ENCODE assay signal across 19 cellular contexts in the genomic region with DNA sequence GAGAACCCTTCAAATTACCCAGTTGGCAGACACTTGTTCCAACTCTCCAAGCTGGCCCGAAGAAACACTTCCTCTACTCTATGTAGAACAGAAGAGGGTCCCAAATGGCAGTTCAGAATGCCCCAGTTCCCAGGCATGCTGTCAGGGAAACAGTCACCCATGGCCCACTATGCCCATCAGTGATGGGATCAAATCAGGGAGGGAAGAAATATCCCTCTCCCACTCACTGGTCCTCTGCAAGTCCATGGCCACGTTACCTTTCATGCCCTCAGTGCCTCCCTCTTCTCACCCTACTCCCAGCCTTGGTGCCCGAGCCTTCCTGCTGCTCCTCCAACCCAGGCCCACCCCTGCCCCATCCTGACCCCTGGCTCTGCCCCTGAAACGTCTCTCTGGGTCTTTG. TPM values are rescaled to one million over a fixed set of nuclear protein-coding genes. Genes with fewer than 3 reads are reported as not detected.
DNase-seq lines count a peak whose midpoint lies in the region; ATAC-seq, FAIRE-seq and TF ChIP-seq lines count a peak whose summit lies in the region.
"Had no signal": no experiment of that assay in that cellular context is flagged by ENCODE, and none has a peak within 500 bp of the region (broad histone marks: within the 10 kb centered on the region; RNA-seq: fewer than 3 reads in every experiment).

No MANE protein-coding gene starts in this region.

- no peak overlapping the region for H3K23ac ChIP-seq in neuronal stem cell (ENCODE audit: low read depth, low read length, poor library complexity)

- no peaks in the 10 kb centered on the region for H3K27me3 ChIP-seq in CD8-positive, alpha-beta T cell (ENCODE audit: insufficient read depth, low read length)
- no peaks in the 10 kb centered on the region for H3K27me3 ChIP-seq in HepG2 (ENCODE audit: control insufficient read depth in 1 of 2, insufficient read depth in 2 of 2, low read length in 2 of 2)
- H3K27me3 ChIP-seq in neuronal stem cell (ENCODE audit: control insufficient read depth in 3 of 3, insufficient read depth in 3 of 3, low read depth in 1 of 3, low read length in 3 of 3), result peaks cover 0 to 12% (median 0%) of the 10 kb centered on the region in 3 experiments
- H3K27me3 ChIP-seq: MG63 had no signal

- no peak overlapping the region for H4K91ac ChIP-seq in neuronal stem cell (ENCODE audit: low read depth, low read length, poor library complexity)

- TF ChIP-seq RAD21 in HepG2 (CRISPR knock-in tag; IDR thresholded peaks at IDR 0.05), result no peak

- no peak for DNase-seq in activated T-cell treated with anti-CD3 and anti-CD28 coated beads, Interleukin-2, amount 50 U/mL, for 72 hours
- DNase-seq in activated T-cell treated with anti-CD3 and anti-CD28 coated beads, Interleukin-2, amount 50 U/mL, for 1 hour, result no peak
- DNase-seq in CD8-positive, alpha-beta T cell, result no peak
- DNase-seq in HepG2 (ENCODE audit: low spot score), result no peak
- DNase-seq in neuronal stem cell (ENCODE audit: low spot score), result no peak
- no peak for DNase-seq in Calu3
- DNase-seq in NCI-H510A (lab: John Stamatoyannopoulos, UW), result no peak
- DNase-seq: C1 segment of cervical spinal cord, DMS53, MG63, NCI-H1092, NCI-H146, NCI-H2081 treated with DMSO at 0.1 percent for 48 hours, NCI-H510A treated with DMSO at 0.1 percent for 48 hours, NCI-H82 had no signal

- H3K9me3 Mint-ChIP-seq in activated T-cell treated with anti-CD3 and anti-CD28 coated beads, Interleukin-2, amount 50 U/mL, for 72 hours, result no peaks in the 10 kb centered on the region
- no peaks in the 10 kb centered on the region for H3K9me3 Mint-ChIP-seq in CD8-positive, alpha-beta T cell
- no peaks in the 10 kb centered on the region for H3K9me3 Mint-ChIP-seq in Calu3 (ENCODE audit: low read depth, unreplicated experiment)

- H3K9me3 ChIP-seq in CD8-positive, alpha-beta T cell (ENCODE audit: low read length), result no peaks in the 10 kb centered on the region
- H3K9me3 ChIP-seq in HepG2 (ENCODE audit: low read length) (no peaks in the 10 kb centered on the region), neuronal stem cell (replicated peaks in 1 of 2; ENCODE audit: control insufficient read depth in 2 of 2, insufficient read depth in 1 of 2, low read depth in 1 of 2, low read length in 2 of 2) (no peaks in the 10 kb centered on the region)
- H3K9me3 ChIP-seq: MG63 had no signal

- no peak for TF ChIP-seq CTCF in CD8-positive, alpha-beta T cell (IDR thresholded peaks at IDR 0.05)
- TF ChIP-seq CTCF in HepG2 (CRISPR knock-in tag; IDR thresholded peaks at IDR 0.05) (no peak), Calu3 (IDR thresholded peaks at IDR 0.05; ENCODE audit: unreplicated experiment) (no peak)

- 54% methylated on average over 4 of the region's 4 CpGs for WGBS in HepG2 (ENCODE audit: low lambda C conversion rate)
- no CpG with 5 or more reads among the region's 4 CpGs for WGBS in neuronal stem cell (ENCODE audit: extremely low coverage in 2 of 2, insufficient read length in 2 of 2, insufficient replicate concordance in 1 of 2), 2 donors

- H2AFZ ChIP-seq in HepG2 (ENCODE audit: low read length) (no peak overlapping the region), neuronal stem cell (ENCODE audit: low read length) (no peak overlapping the region)

- no peak overlapping the region for H2BK12ac ChIP-seq in neuronal stem cell (ENCODE audit: low read length)

- H3K79me2 ChIP-seq in HepG2 (ENCODE audit: insufficient read depth, low read length), result no peaks in the 10 kb centered on the region

- POLR2A ChIA-PET in CD8-positive, alpha-beta T cell (lab: Charles Lee), result interaction anchor here (1.0 to 1.7 kb wide), 2 partner anchors 13 to 18 kb away, joined by 3 read pairs; no protein-coding TSS in a partner anchor
- POLR2A ChIA-PET in HepG2 (lab: Yijun Ruan, JAX), result no interaction called here

- no peak overlapping the region for H3K4me3 ChIP-seq in CD8-positive, alpha-beta T cell (ENCODE audit: low read depth, low read length)
- H3K4me3 ChIP-seq in HepG2 (replicated peaks in 1 of 3; ENCODE audit: insufficient read depth in 1 of 3, low read depth in 2 of 3, low read length in 3 of 3) (no peak overlapping the region), neuronal stem cell (ENCODE audit: low read length in 2 of 2) (no peak overlapping the region)
- H3K4me3 ChIP-seq: MG63 had no signal

- intact Hi-C loops in CD8-positive, alpha-beta T cell (cut with DNase I, micrococcal nuclease), result no loop called here
- intact Hi-C loops in HepG2 (cut with micrococcal nuclease; ENCODE audit: unreplicated experiment) (no loop called here), Calu3 (cut with micrococcal nuclease; ENCODE audit: unreplicated experiment) (no loop called here)

- ATAC-seq in activated T-cell treated with anti-CD3 and anti-CD28 coated beads, Interleukin-2, amount 50 U/mL, for 72 hours (replicated peaks in 1 of 2), result no peak
- no peak for ATAC-seq in CD8-positive, alpha-beta T cell
- no peak for ATAC-seq in HepG2
- ATAC-seq in GM18909 (IDR thresholded peaks at IDR 0.05; ENCODE audit: poor library complexity, unreplicated experiment), result no peak

- no peaks in the 10 kb centered on the region for H4K20me1 ChIP-seq in HepG2 (ENCODE audit: insufficient read depth, low read length)

- CTCF ChIA-PET in CD8-positive, alpha-beta T cell (lab: Charles Lee), result interaction anchor here (1.0 to 7.6 kb wide), 4 partner anchors 20 to 78 kb away, joined by 3 to 100 read pairs (median 4); no protein-coding TSS in a partner anchor
- CTCF ChIA-PET in HepG2 (lab: Yijun Ruan, JAX; ENCODE audit: low intra/inter-chr PET ratio, low total read pairs), result interaction anchor here (4.8 kb wide), 1 partner anchor 36 kb away, joined by 42 read pairs; no protein-coding TSS in a partner anchor
- CTCF ChIA-PET in Calu3 (lab: Charles Lee), result interaction anchor here (1.4 kb wide), 1 partner anchor 36 kb away, joined by 12 read pairs; no protein-coding TSS in a partner anchor

- H2BK120ac ChIP-seq in neuronal stem cell (ENCODE audit: low read depth, low read length), result no peak overlapping the region

- BruUV-seq in HepG2 (replicated peaks; lab: Mats Ljungman, UMichigan) (no TSS peak), Calu3 (replicated peaks; lab: Mats Ljungman, UMichigan) (no TSS peak)

- peaks cover 10% of the 10 kb centered on the region for H3K4me1 Mint-ChIP-seq in activated T-cell treated with anti-CD3 and anti-CD28 coated beads, Interleukin-2, amount 50 U/mL, for 72 hours (ENCODE audit: low read depth)
- H3K4me1 Mint-ChIP-seq in CD8-positive, alpha-beta T cell (ENCODE audit: low read depth), result peaks cover 45% of the 10 kb centered on the region
- H3K4me1 Mint-ChIP-seq in Calu3 (ENCODE audit: low read depth, unreplicated experiment), result no peaks in the 10 kb centered on the region

- H3K14ac ChIP-seq in neuronal stem cell (ENCODE audit: low read length), result no peak overlapping the region

- H3K4me2 ChIP-seq in HepG2 (ENCODE audit: low read depth, low read length), result peak overlapping the region; percentile 46; the same call in 1 of the 2 replicates
- no peak overlapping the region for H3K4me2 ChIP-seq in neuronal stem cell (ENCODE audit: insufficient read depth, low read length, poor library complexity, severe bottlenecking)

- peaks cover 3 to 5% of the 10 kb centered on the region in 2 donors for H3K36me3 Mint-ChIP-seq in activated T-cell treated with anti-CD3 and anti-CD28 coated beads, Interleukin-2, amount 50 U/mL, for 72 hours (ENCODE audit: insufficient read depth in 2 of 2)
- H3K36me3 Mint-ChIP-seq in CD8-positive, alpha-beta T cell, result peaks cover 91% of the 10 kb centered on the region
- H3K36me3 Mint-ChIP-seq in Calu3 (ENCODE audit: insufficient read depth, unreplicated experiment), result no peaks in the 10 kb centered on the region

- no peak overlapping the region for H4K8ac ChIP-seq in neuronal stem cell (ENCODE audit: low read depth, low read length)

- H3K4ac ChIP-seq in neuronal stem cell (ENCODE audit: low read length), result no peak overlapping the region

- TF ChIP-seq EP300 in HepG2 (IDR thresholded peaks at IDR 0.05; ENCODE audit: low read depth in 2 of 2, low read length in 2 of 2) (no peak), HepG2 (CRISPR knock-in tag; IDR thresholded peaks at IDR 0.05; ENCODE audit: borderline replicate concordance) (no peak)

- H3K27ac Mint-ChIP-seq in activated T-cell treated with anti-CD3 and anti-CD28 coated beads, Interleukin-2, amount 50 U/mL, for 72 hours, result peak overlapping the region; percentile 21
- H3K27ac Mint-ChIP-seq in CD8-positive, alpha-beta T cell, result peak overlapping the region; percentile 73
- H3K27ac Mint-ChIP-seq in Calu3 (ENCODE audit: unreplicated experiment), result no peak overlapping the region

- peaks cover 68% of the 10 kb centered on the region for H3K36me3 ChIP-seq in CD8-positive, alpha-beta T cell (ENCODE audit: insufficient read depth, low read length)
- H3K36me3 ChIP-seq in HepG2 (replicated peaks in 1 of 2; ENCODE audit: control insufficient read depth in 1 of 2, insufficient read depth in 2 of 2, low read length in 2 of 2) (no peaks in the 10 kb centered on the region), neuronal stem cell (replicated peaks in 1 of 2; ENCODE audit: control insufficient read depth in 2 of 2, insufficient read depth in 2 of 2, low read length in 2 of 2) (no peaks in the 10 kb centered on the region)
- H3K36me3 ChIP-seq: MG63 had no signal

- H2AK5ac ChIP-seq in neuronal stem cell (ENCODE audit: low read depth, low read length), result peak overlapping the region; percentile 36

- no peaks in the 10 kb centered on the region for H3K27me3 Mint-ChIP-seq in activated T-cell treated with anti-CD3 and anti-CD28 coated beads, Interleukin-2, amount 50 U/mL, for 72 hours (ENCODE audit: low read depth)
- H3K27me3 Mint-ChIP-seq in CD8-positive, alpha-beta T cell (ENCODE audit: low read depth), result no peaks in the 10 kb centered on the region
- H3K27me3 Mint-ChIP-seq in Calu3 (ENCODE audit: unreplicated experiment), result peaks cover 58% of the 10 kb centered on the region

- H3K9ac ChIP-seq in HepG2 (ENCODE audit: insufficient read depth, low read depth, low read length) (no peak overlapping the region), neuronal stem cell (ENCODE audit: low read depth, low read length, poor library complexity) (no peak overlapping the region)

- no peak overlapping the region for H3K4me3 Mint-ChIP-seq in activated T-cell treated with anti-CD3 and anti-CD28 coated beads, Interleukin-2, amount 50 U/mL, for 72 hours
- no peak overlapping the region for H3K4me3 Mint-ChIP-seq in CD8-positive, alpha-beta T cell
- H3K4me3 Mint-ChIP-seq in Calu3 (ENCODE audit: low read depth, unreplicated experiment), result no peak overlapping the region

- H3K18ac ChIP-seq in neuronal stem cell (ENCODE audit: low read length), result no peak overlapping the region

- H3K79me1 ChIP-seq in neuronal stem cell (ENCODE audit: low read depth, low read length), result no peaks in the 10 kb centered on the region

- no peak overlapping the region for H2BK5ac ChIP-seq in neuronal stem cell (ENCODE audit: low read length)

- no peak overlapping the region for H3K27ac ChIP-seq in CD8-positive, alpha-beta T cell (ENCODE audit: low read depth, low read length)
- H3K27ac ChIP-seq in HepG2 (ENCODE audit: extremely low read length, insufficient read depth, low read length) (no peak overlapping the region), neuronal stem cell (replicated peaks; ENCODE audit: low read length) (no peak overlapping the region)

- in situ Hi-C loops in HepG2 (cut with HindIII; ENCODE audit: extremely low pct_ligation_motif_present, low pct_unique_long_range_greater_than_20kb), result loop anchor here (5.0 to 10.0 kb wide), 2 partner anchors 38 to 81 kb away; no protein-coding TSS in a partner anchor

- peaks cover 17% of the 10 kb centered on the region for H3K4me1 ChIP-seq in CD8-positive, alpha-beta T cell (ENCODE audit: insufficient read depth, low read length)
- H3K4me1 ChIP-seq in HepG2 (ENCODE audit: insufficient read depth, low read length) (peaks cover 26% of the 10 kb centered on the region), neuronal stem cell (ENCODE audit: control insufficient read depth in 2 of 2, insufficient read depth in 1 of 2, low read depth in 1 of 2, low read length in 2 of 2) (peaks cover 6 to 13% of the 10 kb centered on the region in 2 donors)

- no peak overlapping the region for H2BK15ac ChIP-seq in neuronal stem cell (ENCODE audit: low read length)

- no peak for FAIRE-seq in HepG2 (lab: Jason Lieb, UNC)
- FAIRE-seq: GM19239, H54 had no signal

- no peak for TF ChIP-seq POLR2A in HepG2 (IDR thresholded peaks at IDR 0.05; ENCODE audit: insufficient read depth in 1 of 2, low read depth in 2 of 2, low read length in 2 of 2)

RNA-seq across cellular contexts. Expression of a gene that starts 16.6 kb away (rescaled TPM):
- 10 to 100 TPM; 55.6 to 55.7 TPM for total RNA-seq in activated T-cell treated with anti-CD3 and anti-CD28 coated beads, Interleukin-2, amount 50 U/mL, for 72 hours
- total RNA-seq in CD8-positive, alpha-beta T cell, result 100 to 1,000 TPM; 257 to 259 TPM
- total RNA-seq in HepG2 (2016; rRNA removed; fragmentation: Illumina TruSeq; extraction: Trizol) (5.4 and 6.3 TPM in 2 replicates), Calu3 (2022) (7.7 and 16.9 TPM in 2 replicates)
- 0.71 and 1.1 TPM in 2 replicates for total RNA-seq in HepG2 (2016; cell fraction: cytosol; rRNA removed; fragmentation: Illumina TruSeq; extraction: Trizol; ENCODE audit: low read depth)
- total RNA-seq in HepG2 (2016; cell fraction: insoluble cytoplasmic fraction; rRNA removed; fragmentation: Illumina TruSeq; extraction: Trizol), result 5.4 and 5.5 TPM in 2 replicates
- total RNA-seq in HepG2 (2016; cell fraction: membrane; rRNA removed; fragmentation: Illumina TruSeq; extraction: Trizol), result 2.0 and 3.8 TPM in 2 replicates
- total RNA-seq in HepG2 (2016; cell fraction: nucleus; rRNA removed; fragmentation: Illumina TruSeq; extraction: Trizol), result 2.5 and 4.5 TPM in 2 replicates
- 3.8 and 5.8 TPM in 2 replicates for polyA plus RNA-seq in HepG2 (2011; rRNA removed)
- polyA plus RNA-seq in HepG2 (2011; cell fraction: cytosol; rRNA removed), result 4.1 and 4.6 TPM in 2 replicates
- polyA plus RNA-seq in HepG2 (2011; cell fraction: nucleus; rRNA removed), result 4.0 and 5.0 TPM in 2 replicates
- 4.2 and 4.9 TPM in 2 replicates for polyA plus RNA-seq in HepG2 (2012)
- polyA plus RNA-seq in HepG2 (2016; cell fraction: cytosol; fragmentation: Illumina TruSeq; extraction: Trizol; ENCODE audit: low read depth), result 0.36 and 0.58 TPM in 2 replicates
- polyA plus RNA-seq in HepG2 (2016; cell fraction: insoluble cytoplasmic fraction; fragmentation: Illumina TruSeq; extraction: Trizol; ENCODE audit: low read depth), result 3.5 TPM in 2 replicates
- 1.4 and 1.9 TPM in 2 replicates for polyA plus RNA-seq in HepG2 (2016; cell fraction: membrane; fragmentation: Illumina TruSeq; extraction: Trizol; ENCODE audit: low read depth)
- 3.5 and 4.8 TPM in 2 replicates for polyA plus RNA-seq in HepG2 (2016; cell fraction: nucleus; fragmentation: Illumina TruSeq; extraction: Trizol; ENCODE audit: insufficient read depth, low read depth)
- 1.1 and 6.2 TPM in 2 replicates for polyA minus RNA-seq in HepG2 (2011; rRNA and poly(A)+ RNA removed; ENCODE audit: low replicate concordance)
- 2.2 and 2.3 TPM in 2 replicates for polyA minus RNA-seq in HepG2 (2011; cell fraction: cytosol; rRNA and poly(A)+ RNA removed)
- polyA minus RNA-seq in HepG2 (2011; cell fraction: nucleus; rRNA and poly(A)+ RNA removed), result 2.4 and 7.7 TPM in 2 replicates
- polyA plus RNA-seq in neuronal stem cell (2013, experiment 1 of 2), result not detected
- not detected for polyA plus RNA-seq in neuronal stem cell (2013, experiment 2 of 2)
- total RNA-seq: A673 had no signal

RNA-seq across cellular contexts. Expression of a gene that starts 57.7 kb away (rescaled TPM):
- total RNA-seq in activated T-cell treated with anti-CD3 and anti-CD28 coated beads, Interleukin-2, amount 50 U/mL, for 72 hours, result 1 to 10 TPM in 1 of 2 donors, under 1 TPM in 1; 0.99 to 2.7 TPM
- not detected for total RNA-seq in CD8-positive, alpha-beta T cell
- total RNA-seq in HepG2 (2016; rRNA removed; fragmentation: Illumina TruSeq; extraction: Trizol), result 0.45 and 0.77 TPM in 2 replicates
- not detected in 2 replicates for total RNA-seq in HepG2 (2016; cell fraction: cytosol; rRNA removed; fragmentation: Illumina TruSeq; extraction: Trizol; ENCODE audit: low read depth)
- total RNA-seq in HepG2 (2016; cell fraction: insoluble cytoplasmic fraction; rRNA removed; fragmentation: Illumina TruSeq; extraction: Trizol), result 0.54 and 0.76 TPM in 2 replicates
- total RNA-seq in HepG2 (2016; cell fraction: membrane; rRNA removed; fragmentation: Illumina TruSeq; extraction: Trizol), result 0.15 and 0.45 TPM in 2 replicates
- 0.78 and 0.91 TPM in 2 replicates for total RNA-seq in HepG2 (2016; cell fraction: nucleus; rRNA removed; fragmentation: Illumina TruSeq; extraction: Trizol)
- polyA plus RNA-seq in HepG2 (2011; rRNA removed), result 2.8 and 4.9 TPM in 2 replicates
- 1.8 and 3.0 TPM in 2 replicates for polyA plus RNA-seq in HepG2 (2011; cell fraction: cytosol; rRNA removed)
- 5.6 and 9.1 TPM in 2 replicates for polyA plus RNA-seq in HepG2 (2011; cell fraction: nucleus; rRNA removed)
- polyA plus RNA-seq in HepG2 (2012), result 3.2 and 7.5 TPM in 2 replicates
- 0.06 and 0.10 TPM in 2 replicates for polyA plus RNA-seq in HepG2 (2016; cell fraction: cytosol; fragmentation: Illumina TruSeq; extraction: Trizol; ENCODE audit: low read depth)
- polyA plus RNA-seq in HepG2 (2016; cell fraction: insoluble cytoplasmic fraction; fragmentation: Illumina TruSeq; extraction: Trizol; ENCODE audit: low read depth), result 0.57 and 0.62 TPM in 2 replicates
- polyA plus RNA-seq in HepG2 (2016; cell fraction: membrane; fragmentation: Illumina TruSeq; extraction: Trizol; ENCODE audit: low read depth), result 0.11 and 0.16 TPM in 2 replicates
- 0.96 and 1.2 TPM in 2 replicates for polyA plus RNA-seq in HepG2 (2016; cell fraction: nucleus; fragmentation: Illumina TruSeq; extraction: Trizol; ENCODE audit: insufficient read depth, low read depth)
- polyA minus RNA-seq in HepG2 (2011; rRNA and poly(A)+ RNA removed; ENCODE audit: low replicate concordance), result 1.5 TPM in 1 of 2 replicates, not detected in the other
- 0.70 and 1.5 TPM in 2 replicates for polyA minus RNA-seq in HepG2 (2011; cell fraction: cytosol; rRNA and poly(A)+ RNA removed)
- 0.90 and 2.7 TPM in 2 replicates for polyA minus RNA-seq in HepG2 (2011; cell fraction: nucleus; rRNA and poly(A)+ RNA removed)
- 0.06 TPM for polyA plus RNA-seq in neuronal stem cell (2013, experiment 1 of 2)
- 0.08 TPM for polyA plus RNA-seq in neuronal stem cell (2013, experiment 2 of 2)
- 1.5 and 4.3 TPM in 2 replicates for total RNA-seq in Calu3 (2022)

Comparison
In these comparisons a context has a peak if more than half of its experiments do, and no peak if none do; other contexts are left out.
1. RNA of a gene that starts 16.6 kb away (total RNA-seq): 257 to 259 TPM in CD8-positive, alpha-beta T cell; 55.6 to 55.7 TPM in activated T-cell treated with anti-CD3 and anti-CD28 coated beads, Interleukin-2, amount 50 U/mL, for 72 hours, 7.7 to 16.9 TPM in Calu3 and 0.71 to 6.3 TPM in HepG2; every median in the first group is over 4 times any median in the second.